In genomic region chr9:114898741-114899140, GRCh38 we compare ENCODE assay signal across 8 cellular contexts. TPM values are rescaled to one million over a fixed set of nuclear protein-coding genes. Genes with fewer than 3 reads are reported as not detected.
DNase-seq lines count a peak whose midpoint lies in the region; ATAC-seq lines count a peak whose summit lies in the region.

No MANE protein-coding gene starts in this region.

- H3K27me3 ChIP-seq in CD4-positive, CD25-positive, alpha-beta regulatory T cell (ENCODE audit: control insufficient read depth, insufficient read depth, low read length) = no peaks in the 10 kb centered on the region

- peak overlapping the region; percentile 71 for H3K4me3 ChIP-seq in CD4-positive, CD25-positive, alpha-beta regulatory T cell (ENCODE audit: low read depth, low read length)

- H3K27ac Mint-ChIP-seq in CD4-positive, CD25-positive, alpha-beta regulatory T cell = no peak overlapping the region
- H3K27ac Mint-ChIP-seq in T-helper 17 cell = no peak overlapping the region

- H3K27ac ChIP-seq in CD4-positive, CD25-positive, alpha-beta regulatory T cell (ENCODE audit: insufficient read depth, low read length, poor library complexity, severe bottlenecking) = peak overlapping the region; percentile 64

- H3K9me3 ChIP-seq in CD4-positive, CD25-positive, alpha-beta regulatory T cell (ENCODE audit: control insufficient read depth in 2 of 2, low read length in 2 of 2) = no peaks in the 10 kb centered on the region
- H3K9me3 ChIP-seq in T-helper 17 cell (ENCODE audit: control insufficient read depth, low read length, poor library complexity, severe bottlenecking) = no peaks in the 10 kb centered on the region

- peak; percentile 92 to 93 for ATAC-seq in CD4-positive, CD25-positive, alpha-beta regulatory T cell (ENCODE audit: low read depth in 2 of 2)
- ATAC-seq in HG02759 (IDR thresholded peaks at IDR 0.05; ENCODE audit: unreplicated experiment) (peak; percentile 75), T-helper 17 cell (peak; percentile 92)

- peaks cover 91% of the 10 kb centered on the region for H3K4me1 ChIP-seq in CD4-positive, CD25-positive, alpha-beta regulatory T cell (ENCODE audit: control insufficient read depth, insufficient read depth, low read length, poor library complexity, severe bottlenecking)

- H3K4me3 Mint-ChIP-seq in CD4-positive, CD25-positive, alpha-beta regulatory T cell = no peak overlapping the region
- H3K4me3 Mint-ChIP-seq in T-helper 17 cell = no peak overlapping the region

- H3K36me3 ChIP-seq in CD4-positive, CD25-positive, alpha-beta regulatory T cell (ENCODE audit: control insufficient read depth, insufficient read depth, low read length) = peaks cover 15% of the 10 kb centered on the region

- peak; percentile 66 to 96 (median 86) for DNase-seq in CD4-positive, CD25-positive, alpha-beta regulatory T cell
- DNase-seq in T-helper 17 cell (peak; percentile 43 to 67 (median 66)), NCI-H748 treated with DMSO at 0.1 percent for 48 hours (lab: John Stamatoyannopoulos, UW) (no peak), SK-N-DZ (ENCODE audit: low spot score) (no peak), DMS153 (lab: John Stamatoyannopoulos, UW) (no peak)
- peak; percentile 92 for DNase-seq in central memory CD4-positive, alpha-beta T cell
- DNase-seq in stimulated activated CD4-positive, alpha-beta T cell treated with anti-CD3 and anti-CD28 coated beads, Interleukin-4, amount 100 ng/mL, for 24 hours = peak; percentile 64

- peaks cover 16 to 55% (median 35%) of the 10 kb centered on the region in 4 donors for H3K4me1 Mint-ChIP-seq in CD4-positive, CD25-positive, alpha-beta regulatory T cell
- H3K4me1 Mint-ChIP-seq in T-helper 17 cell = peaks cover 42% of the 10 kb centered on the region

- H3K9me3 Mint-ChIP-seq in CD4-positive, CD25-positive, alpha-beta regulatory T cell = no peaks in the 10 kb centered on the region

- H3K36me3 Mint-ChIP-seq in CD4-positive, CD25-positive, alpha-beta regulatory T cell = peaks cover 36% of the 10 kb centered on the region
- no peaks in the 10 kb centered on the region for H3K36me3 Mint-ChIP-seq in T-helper 17 cell (ENCODE audit: low read depth)

- H3K27me3 Mint-ChIP-seq in CD4-positive, CD25-positive, alpha-beta regulatory T cell = no peaks in the 10 kb centered on the region
- H3K27me3 Mint-ChIP-seq in T-helper 17 cell = no peaks in the 10 kb centered on the region

RNA-seq across cellular contexts. Expression of gene TNFSF8, which starts 31.6 kb away (rescaled TPM):
- total RNA-seq in CD4-positive, CD25-positive, alpha-beta regulatory T cell = 47.3 TPM
- 10 to 100 TPM; 31.4 to 78.1 (median 50.7) TPM for polyA plus RNA-seq in CD4-positive, CD25-positive, alpha-beta regulatory T cell
- 10 to 100 TPM; 45.7 to 47.6 TPM for total RNA-seq in T-helper 17 cell
- not detected in 2 replicates for polyA plus RNA-seq in SK-N-DZ (2014; cell fraction: cytosol; rRNA removed)
- not detected in 2 replicates for polyA plus RNA-seq in SK-N-DZ (2014; cell fraction: nucleus; rRNA removed)

Comparison
In these comparisons a context has a peak if more than half of its experiments do, and no peak if none do; other contexts are left out.
1. DNase-seq: peak in CD4-positive, CD25-positive, alpha-beta regulatory T cell (3 of 3), T-helper 17 cell (3 of 3), central memory CD4-positive, alpha-beta T cell (single experiment) and stimulated activated CD4-positive, alpha-beta T cell treated with anti-CD3 and anti-CD28 coated beads, Interleukin-4, amount 100 ng/mL, for 24 hours (single experiment); none in NCI-H748 treated with DMSO at 0.1 percent for 48 hours (single experiment), SK-N-DZ (single experiment) and DMS153 (single experiment).
2. Peak in every context shown above with its lines, with median percentiles within 50 percentile points of each other: ATAC-seq.